ENCODE assay signal across 7 cellular contexts in genomic region chr2:60553992-60554648, GRCh38. TPM values are rescaled to one million over a fixed set of nuclear protein-coding genes. Genes with fewer than 3 reads are reported as not detected.
DNase-seq lines count a peak whose midpoint lies in the region; ATAC-seq, FAIRE-seq and TF ChIP-seq lines count a peak whose summit lies in the region.

No MANE protein-coding gene starts in this region.

- ATAC-seq in HG02610 (IDR thresholded peaks at IDR 0.05; ENCODE audit: unreplicated experiment) (peak; percentile 15), SK-N-SH treated with all-trans-retinoic acid at 6 μM for 48 hours (peak; percentile 4), GM18861 (IDR thresholded peaks at IDR 0.05; ENCODE audit: unreplicated experiment) (no peak)

- intact Hi-C loops in endothelial cell of umbilical vein (cut with micrococcal nuclease) = loop anchor here (5.0 kb wide), 1 partner anchor 1922 kb away; no protein-coding TSS in a partner anchor

- H3K9ac ChIP-seq in endothelial cell of umbilical vein (replicated peaks; ENCODE audit: extremely low read depth, insufficient read depth, low read length) (no peak overlapping the region), muscle layer of colon (ENCODE audit: low read length) (peak overlapping the region; percentile 87)

- no peak for TF ChIP-seq CTCF in GM06990 (IDR thresholded peaks at IDR 0.05; ENCODE audit: insufficient read depth, low read length, poor library complexity, severe bottlenecking)
- TF ChIP-seq CTCF in endothelial cell of umbilical vein (IDR thresholded peaks at IDR 0.05; ENCODE audit: extremely low read depth in 1 of 2, insufficient read depth in 1 of 2, low read depth in 1 of 2, low read length in 2 of 2) = no peak

- H3K4me2 ChIP-seq in endothelial cell of umbilical vein (ENCODE audit: insufficient read depth, low read length) = peak overlapping the region; percentile 92

- H3K4me1 ChIP-seq in endothelial cell of umbilical vein (ENCODE audit: control insufficient read depth, extremely low read depth, insufficient read depth, low read length) = peaks cover 25% of the 10 kb centered on the region
- peaks cover 4% of the 10 kb centered on the region for H3K4me1 ChIP-seq in muscle layer of colon (ENCODE audit: insufficient read depth, low read length)

- H3K36me3 ChIP-seq in GM06990 (ENCODE audit: control insufficient read depth, insufficient read depth, low read length) (no peaks in the 10 kb centered on the region), endothelial cell of umbilical vein (ENCODE audit: control insufficient read depth in 2 of 2, extremely low read depth in 1 of 2, insufficient read depth in 2 of 2, low read length in 2 of 2) (no peaks in the 10 kb centered on the region), muscle layer of colon (ENCODE audit: insufficient read depth, low read length) (no peaks in the 10 kb centered on the region)

- dilution Hi-C loops in endothelial cell of umbilical vein (cut with MboI; ENCODE audit: extremely low pct_ligation_motif_present, low sequenced_read_pairs) = no loop called here

- no peak for TF ChIP-seq POLR2A in endothelial cell of umbilical vein (IDR thresholded peaks at IDR 0.05; ENCODE audit: low read depth, low read length)

- no TSS peak for BruUV-seq in endothelial cell of umbilical vein (replicated peaks; lab: Mats Ljungman, UMichigan)

- H3K4me3 ChIP-seq in GM06990 (replicated peaks; ENCODE audit: low read depth, low read length) (peak overlapping the region; percentile 81), endothelial cell of umbilical vein (replicated peaks in 1 of 3; ENCODE audit: insufficient read depth in 1 of 3, low read depth in 1 of 3, low read length in 3 of 3) (peak overlapping the region; percentile 58 to 86 (median 85)), muscle layer of colon (ENCODE audit: low read depth in 1 of 2, low read length in 2 of 2) (peak overlapping the region; percentile 81 to 83)

- POLR2A ChIA-PET in endothelial cell of umbilical vein (lab: Charles Lee) = no interaction called here

- H2AFZ ChIP-seq in endothelial cell of umbilical vein (ENCODE audit: low read depth, low read length) = peak overlapping the region; percentile 92

- no peaks in the 10 kb centered on the region for H3K79me2 ChIP-seq in endothelial cell of umbilical vein (ENCODE audit: control insufficient read depth, insufficient read depth, low read length)

- FAIRE-seq in endothelial cell of umbilical vein (lab: Jason Lieb, UNC) = no peak

- H3K9me1 ChIP-seq in endothelial cell of umbilical vein (replicated peaks; ENCODE audit: control insufficient read depth, extremely low read depth, insufficient read depth, low read length) = no peaks in the 10 kb centered on the region

- H3K9me3 ChIP-seq in endothelial cell of umbilical vein (replicated peaks; ENCODE audit: control insufficient read depth, insufficient read depth, low read length) = no peaks in the 10 kb centered on the region
- no peaks in the 10 kb centered on the region for H3K9me3 ChIP-seq in muscle layer of colon (ENCODE audit: low read length)

- DNase-seq in GM06990 (ENCODE audit: extremely low read depth, insufficient read length) (peak; percentile 80), endothelial cell of umbilical vein (ENCODE audit: low read depth, low spot score) (peak; percentile 23), activated gamma-delta T cell (lab: John Stamatoyannopoulos, UW) (no peak)

- H3K27ac ChIP-seq in endothelial cell of umbilical vein (ENCODE audit: insufficient read depth, low read depth, low read length) = no peak overlapping the region
- peak overlapping the region; percentile 64 for H3K27ac ChIP-seq in muscle layer of colon (ENCODE audit: low read depth, low read length)

- H3K27me3 ChIP-seq in GM06990 (replicated peaks; ENCODE audit: control insufficient read depth, insufficient read depth, low read length) (no peaks in the 10 kb centered on the region; the same call in 1 of the 2 replicates), endothelial cell of umbilical vein (ENCODE audit: control insufficient read depth in 2 of 2, insufficient read depth in 2 of 2, low read length in 2 of 2) (peaks cover 51 to 73% of the 10 kb centered on the region in 2 experiments), muscle layer of colon (ENCODE audit: control insufficient read depth in 1 of 2, insufficient read depth in 2 of 2, low read length in 2 of 2) (peaks cover 5 to 16% of the 10 kb centered on the region in 2 donors)

- H4K20me1 ChIP-seq in endothelial cell of umbilical vein (replicated peaks; ENCODE audit: control insufficient read depth, extremely low read depth, insufficient read depth, low read length) = no peaks in the 10 kb centered on the region

- CTCF ChIA-PET in endothelial cell of umbilical vein (lab: Charles Lee) = interaction anchor here (1.0 to 1.6 kb wide), 2 partner anchors 9 to 28 kb away, joined by 4 to 8 read pairs; no protein-coding TSS in a partner anchor

TF ChIP-seq in SK-N-SH treated with all-trans-retinoic acid at 6 μM for 48 hours, 23 proteins besides CTCF, POLR2A, EP300 and RAD21 (continues in another document):
- TF ChIP-seq ZC3H10 (CRISPR knock-in tag; IDR thresholded peaks at IDR 0.05) (no peak), OSR1 (CRISPR knock-in tag; IDR thresholded peaks at IDR 0.05) (no peak), CREB5 (CRISPR knock-in tag; IDR thresholded peaks at IDR 0.05; ENCODE audit: low read depth) (no peak), CSRNP3 (CRISPR knock-in tag; IDR thresholded peaks at IDR 0.05) (no peak), TOX (CRISPR knock-in tag; IDR thresholded peaks at IDR 0.05; ENCODE audit: borderline replicate concordance) (no peak), ZFP3 (CRISPR knock-in tag; IDR thresholded peaks at IDR 0.05) (no peak)

TF ChIP-seq in endothelial cell of umbilical vein, 7 proteins besides CTCF, POLR2A, EP300 and RAD21:
- TF ChIP-seq EZH2 (IDR thresholded peaks at IDR 0.05; ENCODE audit: borderline replicate concordance, low read depth, low read length, severe bottlenecking) (no peak), MYC (IDR thresholded peaks at IDR 0.05; ENCODE audit: low read depth, low read length) (no peak), JUN (IDR thresholded peaks at IDR 0.05; ENCODE audit: borderline replicate concordance, insufficient read depth, insufficient read length, low read depth) (no peak), POLR2AphosphoS5 (IDR thresholded peaks at IDR 0.05; ENCODE audit: insufficient read depth, low read depth, low read length) (no peak), MAX (IDR thresholded peaks at IDR 0.05; ENCODE audit: insufficient read depth, insufficient read length) (no peak), GATA2 (IDR thresholded peaks at IDR 0.05; ENCODE audit: insufficient read depth, insufficient read length, low read depth, low read length) (no peak), FOS (IDR thresholded peaks at IDR 0.05; ENCODE audit: borderline replicate concordance, insufficient read depth, low read length) (no peak)

RNA-seq across cellular contexts. Expression of gene BCL11A, which starts 0.7 kb away (rescaled TPM):
- 0.88 and 0.92 TPM in 2 replicates for total RNA-seq in endothelial cell of umbilical vein
- polyA plus RNA-seq in endothelial cell of umbilical vein = 0.12 and 0.16 TPM in 2 replicates
- 0.11 and 0.26 TPM in 2 replicates for polyA plus RNA-seq in endothelial cell of umbilical vein (2011; cell fraction: cytosol; rRNA removed)
- 0.99 and 1.2 TPM in 2 replicates for polyA plus RNA-seq in endothelial cell of umbilical vein (2011; cell fraction: nucleus; rRNA removed)
- 1.0 and 1.4 TPM in 2 replicates for polyA plus RNA-seq in endothelial cell of umbilical vein (2012)
- polyA minus RNA-seq in endothelial cell of umbilical vein = 0.29 and 0.66 TPM in 2 replicates
- polyA minus RNA-seq in endothelial cell of umbilical vein (2011; cell fraction: cytosol; rRNA and poly(A)+ RNA removed) = not detected
- polyA minus RNA-seq in endothelial cell of umbilical vein (2011; cell fraction: nucleus; rRNA and poly(A)+ RNA removed) = 1.4 and 1.5 TPM in 2 replicates
